Comparison of ENCODE assay signal across 8 cellular contexts in the genomic region with DNA sequence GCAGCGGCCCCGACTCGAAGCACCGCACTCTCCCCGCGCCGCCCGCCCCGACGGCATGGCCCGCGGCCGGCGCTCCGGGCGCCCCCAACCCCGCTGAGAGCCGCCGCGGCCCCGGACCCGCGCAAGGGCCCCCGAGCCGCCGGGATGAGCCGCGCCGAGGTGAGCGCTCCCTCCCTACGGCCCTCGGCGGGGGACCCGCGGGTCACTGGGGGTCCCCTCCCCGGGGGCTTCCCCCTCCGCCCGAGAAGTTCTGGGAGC. TPM values are rescaled to one million over a fixed set of nuclear protein-coding genes. Genes with fewer than 3 reads are reported as not detected.
A peak's percentile ranks its signal among the peaks of the same experiment; 100 is the strongest.
DNase-seq lines count a peak whose midpoint lies in the region; TF ChIP-seq lines count a peak whose summit lies in the region.

No MANE protein-coding gene starts in this region.

- intact Hi-C loops in cardiac septum (cut with DNase I): loop anchor here (1.0 to 5.0 kb wide), 2 partner anchors 86 to 207 kb away; no protein-coding TSS in a partner anchor

- no CpG with 5 or more reads among the region's 38 CpGs for WGBS in iPS DF 6.9 (ENCODE audit: insufficient coverage, insufficient read length)

- DNase-seq in right atrium auricular region (ENCODE audit: low spot score) (no peak), cardiac septum (ENCODE audit: low spot score) (no peak), iPS DF 6.9 (ENCODE audit: low read depth, low spot score) (no peak), NCI-H1694 treated with DMSO at 0.1 percent for 48 hours (lab: John Stamatoyannopoulos, UW) (no peak), SK-N-DZ (ENCODE audit: low spot score) (no peak), superior temporal gyrus (ENCODE audit: extremely low spot score) (no peak)

- H3K27ac ChIP-seq in right atrium auricular region (peak overlapping the region; percentile 99), iPS DF 6.9 (ENCODE audit: low read length) (no peak overlapping the region), stomach smooth muscle (ENCODE audit: low read length) (peak overlapping the region; percentile 93)

- no peak for TF ChIP-seq CTCF in right atrium auricular region (IDR thresholded peaks at IDR 0.05)
- no peak for TF ChIP-seq CTCF in WI38 (IDR thresholded peaks at IDR 0.05; ENCODE audit: low read depth, low read length)

- H3K4me3 ChIP-seq in right atrium auricular region (peak overlapping the region; percentile 72 to 76), WI38 (ENCODE audit: low read depth, low read length) (peak overlapping the region; percentile 79), iPS DF 6.9 (ENCODE audit: low read length) (peak overlapping the region; percentile 92), stomach smooth muscle (ENCODE audit: low read length in 2 of 2) (peak overlapping the region; percentile 68 to 83)

- H3K36me3 ChIP-seq in right atrium auricular region (peaks cover 14% of the 10 kb centered on the region), iPS DF 6.9 (ENCODE audit: control insufficient read depth, insufficient read depth, low read length) (no peaks in the 10 kb centered on the region), stomach smooth muscle (ENCODE audit: control insufficient read depth in 2 of 2, insufficient read depth in 2 of 2, low read length in 2 of 2) (no peaks in the 10 kb centered on the region)

- H3K27me3 ChIP-seq in right atrium auricular region (no peaks in the 10 kb centered on the region), iPS DF 6.9 (ENCODE audit: control insufficient read depth, insufficient read depth, low read length) (no peaks in the 10 kb centered on the region), stomach smooth muscle (ENCODE audit: control insufficient read depth in 1 of 2, insufficient read depth in 2 of 2, low read length in 2 of 2) (no peaks in the 10 kb centered on the region)

- peak overlapping the region; percentile 75 to 98 for H3K9ac ChIP-seq in stomach smooth muscle (ENCODE audit: low read length in 2 of 2)

- H3K4me1 ChIP-seq in right atrium auricular region: peaks cover 0 to 45% of the 10 kb centered on the region in 2 donors
- H3K4me1 ChIP-seq in iPS DF 6.9 (ENCODE audit: control insufficient read depth, insufficient read depth, low read length): peaks cover 3% of the 10 kb centered on the region; the same call in 1 of the 2 replicates
- peaks cover 36% of the 10 kb centered on the region for H3K4me1 ChIP-seq in stomach smooth muscle (ENCODE audit: control insufficient read depth, insufficient read depth, low read length)

- no peaks in the 10 kb centered on the region for H3K9me3 ChIP-seq in right atrium auricular region
- H3K9me3 ChIP-seq in iPS DF 6.9 (ENCODE audit: control insufficient read depth, insufficient read depth, low read length): no peaks in the 10 kb centered on the region
- no peaks in the 10 kb centered on the region for H3K9me3 ChIP-seq in stomach smooth muscle (ENCODE audit: control insufficient read depth in 2 of 2, low read length in 2 of 2)

RNA-seq across cellular contexts. Expression of a gene that starts 0.8 kb away (rescaled TPM):
- 100 to 1,000 TPM in 1 of 2 donors, 10 to 100 TPM in 1; 74.5 to 102 TPM for total RNA-seq in right atrium auricular region
- total RNA-seq in cardiac septum: 252 TPM
- 0.02 TPM in 1 of 2 replicates, not detected in the other for polyA plus RNA-seq in SK-N-DZ (2014; cell fraction: cytosol; rRNA removed)
- polyA plus RNA-seq in SK-N-DZ (2014; cell fraction: nucleus; rRNA removed): not detected in 2 replicates

RNA-seq across cellular contexts. Expression of a gene that starts 56.4 kb away (rescaled TPM):
- total RNA-seq in right atrium auricular region (10 to 100 TPM; 12.4 to 17.4 TPM), cardiac septum (17.0 TPM)
- polyA plus RNA-seq in SK-N-DZ (2014; cell fraction: cytosol; rRNA removed): 15.2 and 17.8 TPM in 2 replicates
- polyA plus RNA-seq in SK-N-DZ (2014; cell fraction: nucleus; rRNA removed): 16.3 and 23.9 TPM in 2 replicates
